8 cellular contexts compared by ENCODE assay signal in genomic region chr22:42080287-42080686, GRCh38. TPM values are rescaled to one million over a fixed set of nuclear protein-coding genes. Genes with fewer than 3 reads are reported as not detected.
A peak's percentile ranks its signal among the peaks of the same experiment; 100 is the strongest.
DNase-seq lines count a peak whose midpoint lies in the region; ATAC-seq and TF ChIP-seq lines count a peak whose summit lies in the region.

No MANE protein-coding gene starts in this region.

- no peaks in the 10 kb centered on the region for H3K9me3 ChIP-seq in SJCRH30 (replicated peaks)
- H3K9me3 ChIP-seq in thyroid gland: no peaks in the 10 kb centered on the region

- POLR2A ChIA-PET in activated CD4-positive, alpha-beta T cell treated with anti-CD3 and anti-CD28 coated beads, Interleukin-2, amount 10 ng/mL, durations not matched to agents 7 days and 5 days (lab: Charles Lee): interaction anchor here (1.1 to 1.2 kb wide), 2 partner anchors 9 to 358 kb away, joined by 3 to 4 read pairs; no protein-coding TSS in a partner anchor

- intact Hi-C loops in dorsolateral prefrontal cortex (cut with DNase I) (loop anchor here in 1 of 2 donors (5.0 kb wide), 1 partner anchor 113 kb away; the partner anchor contains the start of gene SEPTIN3), thyroid gland (cut with DNase I) (no loop called here)

- no peaks in the 10 kb centered on the region for H3K27me3 Mint-ChIP-seq in activated CD4-positive, alpha-beta T cell treated with anti-CD3 and anti-CD28 coated beads, Interleukin-2, amount 10 ng/mL, durations not matched to agents 7 days and 5 days

- no peak for ATAC-seq in HG03460 (IDR thresholded peaks at IDR 0.05; ENCODE audit: unreplicated experiment)

- H3K27me3 ChIP-seq in SJCRH30 (no peaks in the 10 kb centered on the region), dorsolateral prefrontal cortex (no peaks in the 10 kb centered on the region), thyroid gland (no peaks in the 10 kb centered on the region)

- H3K36me3 Mint-ChIP-seq in activated CD4-positive, alpha-beta T cell treated with anti-CD3 and anti-CD28 coated beads, Interleukin-2, amount 10 ng/mL, durations not matched to agents 7 days and 5 days (ENCODE audit: low read depth): peaks cover 27% of the 10 kb centered on the region

- peak; percentile 25 for DNase-seq in activated CD4-positive, alpha-beta T cell treated with anti-CD3 and anti-CD28 coated beads, Interleukin-2, amount 10 ng/mL, durations not matched to agents 7 days and 5 days
- DNase-seq in activated CD4-positive, alpha-beta T cell treated with anti-CD3 and anti-CD28 coated beads, Interleukin-2, amount 50 U/mL, for 1 hour: no peak
- peak in 1 of 2 experiments; percentile 45 for DNase-seq in SJCRH30
- DNase-seq in dorsolateral prefrontal cortex: peak in 7 of 10 donors; percentile 47 to 70 (median 56)
- peak; percentile 61 to 89 for DNase-seq in lung microvascular endothelial cell (ENCODE audit: low read depth in 2 of 2)
- peak; percentile 48 to 54 for DNase-seq in thyroid gland
- no peak for DNase-seq in NCI-H510A (lab: John Stamatoyannopoulos, UW)

- WGBS in thyroid gland, 2 donors: 1 to 3% methylated on average over 14 of the region's 14 CpGs

- H3K4me3 Mint-ChIP-seq in activated CD4-positive, alpha-beta T cell treated with anti-CD3 and anti-CD28 coated beads, Interleukin-2, amount 10 ng/mL, durations not matched to agents 7 days and 5 days: peak overlapping the region; percentile 96

- H3K27ac ChIP-seq in SJCRH30: peak overlapping the region; percentile 88
- H3K27ac ChIP-seq in dorsolateral prefrontal cortex: peak overlapping the region; percentile 94 to 100 (median 99)
- peak overlapping the region; percentile 96 to 99 (median 97) for H3K27ac ChIP-seq in thyroid gland

- peaks cover 5% of the 10 kb centered on the region; the same call in 1 of the 2 replicates for H3K4me1 ChIP-seq in SJCRH30
- H3K4me1 ChIP-seq in thyroid gland: peaks cover 10 to 33% of the 10 kb centered on the region in 2 donors

- H3K27ac Mint-ChIP-seq in activated CD4-positive, alpha-beta T cell treated with anti-CD3 and anti-CD28 coated beads, Interleukin-2, amount 10 ng/mL, durations not matched to agents 7 days and 5 days: peak overlapping the region; percentile 96

- no peak for TF ChIP-seq POLR2A in thyroid gland (IDR thresholded peaks at IDR 0.05)

- TF ChIP-seq CTCF in dorsolateral prefrontal cortex (IDR thresholded peaks at IDR 0.05 in 54 of 56, conservative IDR thresholded peaks at IDR 0.05 in 2 of 56; ENCODE audit: low read depth in 1 of 56, partially characterized antibody in 56 of 56) (no peak), thyroid gland (IDR thresholded peaks at IDR 0.05) (no peak)

- H3K4me3 ChIP-seq in SJCRH30: peak overlapping the region; percentile 84
- H3K4me3 ChIP-seq in dorsolateral prefrontal cortex: peak overlapping the region; percentile 59 to 92 (median 79)
- H3K4me3 ChIP-seq in thyroid gland (replicated peaks in 1 of 3): peak overlapping the region in 2 of 3 donors; percentile 32 to 60

- H3K4me1 Mint-ChIP-seq in activated CD4-positive, alpha-beta T cell treated with anti-CD3 and anti-CD28 coated beads, Interleukin-2, amount 10 ng/mL, durations not matched to agents 7 days and 5 days: peaks cover 31% of the 10 kb centered on the region

- H3K9me3 Mint-ChIP-seq in activated CD4-positive, alpha-beta T cell treated with anti-CD3 and anti-CD28 coated beads, Interleukin-2, amount 10 ng/mL, durations not matched to agents 7 days and 5 days: no peaks in the 10 kb centered on the region

- H3K36me3 ChIP-seq in SJCRH30 (peaks cover 13% of the 10 kb centered on the region), thyroid gland (peaks cover 3 to 20% of the 10 kb centered on the region in 2 donors)

- CTCF ChIA-PET in activated CD4-positive, alpha-beta T cell treated with anti-CD3 and anti-CD28 coated beads, Interleukin-2, amount 10 ng/mL, durations not matched to agents 7 days and 5 days (lab: Charles Lee): interaction anchor here (1.1 to 6.2 kb wide), 3 partner anchors 10 to 37 kb away, joined by 3 to 50 read pairs (median 10); partner anchors contain the start of genes NAGA and NDUFA6

RNA-seq across cellular contexts. Expression of gene SMDT1, which starts 0.8 kb away (rescaled TPM):
- 10 to 100 TPM; 62.4 to 95.6 TPM for total RNA-seq in activated CD4-positive, alpha-beta T cell treated with anti-CD3 and anti-CD28 coated beads, Interleukin-2, amount 10 ng/mL, durations not matched to agents 7 days and 5 days
- 24.6 and 26.6 TPM in 2 replicates for total RNA-seq in SJCRH30 (2014; rRNA removed; shearing (Covaris generic))
- total RNA-seq in dorsolateral prefrontal cortex: 100 to 1,000 TPM in 17 of 120 experiments, 10 to 100 TPM in 103; 58.2 to 115 (median 88.2) TPM
- total RNA-seq in lung microvascular endothelial cell: 7.6 and 8.1 TPM in 2 replicates
- total RNA-seq in thyroid gland: 10 to 100 TPM; 18.7 to 30.2 (median 22.0) TPM

RNA-seq across cellular contexts. Expression of gene PHETA2, which starts 6.2 kb away (rescaled TPM):
- 1 to 10 TPM; 1.8 to 2.6 TPM for total RNA-seq in activated CD4-positive, alpha-beta T cell treated with anti-CD3 and anti-CD28 coated beads, Interleukin-2, amount 10 ng/mL, durations not matched to agents 7 days and 5 days
- 0.05 TPM in 1 of 2 replicates, not detected in the other for total RNA-seq in SJCRH30 (2014; rRNA removed; shearing (Covaris generic))
- total RNA-seq in dorsolateral prefrontal cortex: 1 to 10 TPM in 105 of 120 experiments, under 1 TPM in 15; 0.35 to 3.9 (median 1.5) TPM
- 17.0 and 22.8 TPM in 2 replicates for total RNA-seq in lung microvascular endothelial cell
- total RNA-seq in thyroid gland: 10 to 100 TPM in 1 of 4 donors, 1 to 10 TPM in 3; 5.5 to 13.7 (median 7.3) TPM

RNA-seq across cellular contexts. Expression of gene NAGA, which starts 9.7 kb away (rescaled TPM):
- 10 to 100 TPM; 22.4 to 23.0 TPM for total RNA-seq in activated CD4-positive, alpha-beta T cell treated with anti-CD3 and anti-CD28 coated beads, Interleukin-2, amount 10 ng/mL, durations not matched to agents 7 days and 5 days
- 13.0 and 14.4 TPM in 2 replicates for total RNA-seq in SJCRH30 (2014; rRNA removed; shearing (Covaris generic))
- total RNA-seq in dorsolateral prefrontal cortex (10 to 100 TPM in 67 of 120 experiments, 1 to 10 TPM in 53; 5.3 to 20.8 (median 10.3) TPM), lung microvascular endothelial cell (12.3 and 19.0 TPM in 2 replicates), thyroid gland (10 to 100 TPM; 36.8 to 40.9 (median 38.0) TPM)

RNA-seq across cellular contexts. Expression of gene NDUFA6, which starts 10.3 kb away (rescaled TPM):
- total RNA-seq in activated CD4-positive, alpha-beta T cell treated with anti-CD3 and anti-CD28 coated beads, Interleukin-2, amount 10 ng/mL, durations not matched to agents 7 days and 5 days: 10 to 100 TPM; 85.9 to 89.8 TPM
- total RNA-seq in SJCRH30 (2014; rRNA removed; shearing (Covaris generic)): 112 and 113 TPM in 2 replicates
- total RNA-seq in dorsolateral prefrontal cortex: 10 to 100 TPM; 33.6 to 81.3 (median 55.8) TPM
- 47.9 and 48.2 TPM in 2 replicates for total RNA-seq in lung microvascular endothelial cell
- total RNA-seq in thyroid gland: 10 to 100 TPM; 32.9 to 85.6 (median 73.4) TPM

RNA-seq across cellular contexts. Expression of gene CYP2D6, which starts 50.3 kb away (rescaled TPM):
- total RNA-seq in activated CD4-positive, alpha-beta T cell treated with anti-CD3 and anti-CD28 coated beads, Interleukin-2, amount 10 ng/mL, durations not matched to agents 7 days and 5 days: 1 to 10 TPM; 5.0 to 6.6 TPM
- total RNA-seq in SJCRH30 (2014; rRNA removed; shearing (Covaris generic)): 0.04 TPM in 1 of 2 replicates, not detected in the other
- total RNA-seq in dorsolateral prefrontal cortex (1 to 10 TPM in 119 of 120 experiments, under 1 TPM in 1; 0.76 to 8.0 (median 2.7) TPM), lung microvascular endothelial cell (under 0.01 and 0.20 TPM in 2 replicates), thyroid gland (1 to 10 TPM in 2 of 4 donors, under 1 TPM in 2; 0.73 to 2.7 (median 1.6) TPM)

Comparison
In these comparisons a context has a peak if more than half of its experiments do, and no peak if none do; other contexts are left out.
1. DNase-seq: peak in activated CD4-positive, alpha-beta T cell treated with anti-CD3 and anti-CD28 coated beads, Interleukin-2, amount 10 ng/mL, durations not matched to agents 7 days and 5 days (single experiment), dorsolateral prefrontal cortex (7 of 10), lung microvascular endothelial cell (2 of 2) and thyroid gland (2 of 2); none in activated CD4-positive, alpha-beta T cell treated with anti-CD3 and anti-CD28 coated beads, Interleukin-2, amount 50 U/mL, for 1 hour (single experiment) and NCI-H510A (single experiment).
2. Peak in every context shown above with its lines, with median percentiles within 50 percentile points of each other: H3K27ac ChIP-seq and H3K4me3 ChIP-seq.